In the genomic region with DNA sequence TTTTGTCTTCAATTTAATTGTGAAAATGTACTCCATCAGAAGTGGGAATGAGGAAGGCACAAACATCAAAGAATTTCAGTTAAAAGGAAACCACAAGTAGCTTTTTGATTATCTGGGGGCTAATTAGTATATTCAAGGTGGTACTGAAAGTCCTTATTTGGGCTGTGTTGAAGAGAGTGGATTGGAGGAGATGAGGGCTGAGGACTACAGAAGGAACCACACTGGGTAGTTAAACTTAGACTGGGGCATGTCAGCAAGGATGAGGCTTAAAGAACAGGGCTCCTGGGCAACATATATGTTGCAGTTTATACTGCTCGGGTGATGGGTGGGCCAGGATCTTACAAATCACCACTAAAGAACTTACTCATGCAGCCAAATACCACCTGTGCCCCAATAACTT, we compare ENCODE assay signal across 35 cellular contexts.
"Had no signal": no experiment of that assay in that cellular context is flagged by ENCODE, and none has a peak within 500 bp of the region (broad histone marks: within the 10 kb centered on the region; RNA-seq: fewer than 3 reads in every experiment).

No MANE protein-coding gene starts in this region.

- H3K4me2 ChIP-seq: KMS-11 had no signal

- H3K9ac ChIP-seq: KMS-11 had no signal

- H3K4me3 ChIP-seq: MG63 had no signal

- H3K27me3 ChIP-seq: MG63 had no signal

- H3K9me3 ChIP-seq: MG63 had no signal

- H3K36me3 ChIP-seq: MG63 had no signal

- DNase-seq: Karpas-422, Kasumi-1, MG63, MM.1S, MV-4-11, NCI-H1048, NCI-H1092, NCI-H1092 treated with DMSO at 0.1 percent for 48 hours, NCI-H1105, NCI-H1105 treated with DMSO at 0.1 percent for 48 hours, NCI-H1417, NCI-H1417 treated with DMSO at 0.1 percent for 48 hours, NCI-H1436, NCI-H1436 treated with DMSO at 0.1 percent for 48 hours, NCI-H146, NCI-H1694, NCI-H1694 treated with DMSO at 0.1 percent for 48 hours, NCI-H187, NCI-H187 treated with DMSO at 0.1 percent for 48 hours, NCI-H1930, NCI-H2029, NCI-H2029 treated with DMSO at 0.1 percent for 48 hours, NCI-H2081, NCI-H2081 treated with DMSO at 0.1 percent for 48 hours, NCI-H2107, NCI-H2171, NCI-H2171 treated with DMSO at 0.1 percent for 48 hours, NCI-H2227 treated with DMSO at 0.1 percent for 48 hours, NCI-H226, NCI-H345, NCI-H446, NCI-H446 treated with DMSO at 0.1 percent for 48 hours, NCI-H510A, NCI-H510A treated with DMSO at 0.1 percent for 48 hours had no signal

- H3K27ac ChIP-seq: KMS-11 had no signal
